In genomic region chr22:45067731-45068130, GRCh38 we compare ENCODE assay signal across 20 cellular contexts. TPM values are rescaled to one million over a fixed set of nuclear protein-coding genes. Genes with fewer than 3 reads are reported as not detected.
DNase-seq lines count a peak whose midpoint lies in the region; FAIRE-seq and TF ChIP-seq lines count a peak whose summit lies in the region.
"Had no signal": no experiment of that assay in that cellular context is flagged by ENCODE, and none has a peak within 500 bp of the region (broad histone marks: within the 10 kb centered on the region; RNA-seq: fewer than 3 reads in every experiment).

No MANE protein-coding gene starts in this region.

- no peak overlapping the region for H3K4me3 ChIP-seq in MG63
- H3K4me3 ChIP-seq in fibroblast of the aortic adventitia (ENCODE audit: low read depth, low read length), result no peak overlapping the region
- H3K4me3 ChIP-seq in tibial artery, result no peak overlapping the region

- H3K36me3 ChIP-seq in MG63, result no peaks in the 10 kb centered on the region
- H3K36me3 ChIP-seq in tibial artery, result no peaks in the 10 kb centered on the region
- H3K36me3 ChIP-seq: BE2C had no signal

- no peak overlapping the region for H3K27ac ChIP-seq in tibial artery

- H3K4me1 ChIP-seq in tibial artery, result no peaks in the 10 kb centered on the region
- H3K4me1 ChIP-seq: BE2C had no signal

- DNase-seq in MG63 (peak; percentile 26), astrocyte of the hippocampus (ENCODE audit: low read depth, low spot score) (peak; percentile 19), fibroblast of the aortic adventitia (ENCODE audit: low read depth) (peak; percentile 8), urothelium cell line (ENCODE audit: low spot score) (no peak), tibial artery (no peak), kidney glomerular epithelial cell (lab: John Stamatoyannopoulos, UW) (no peak)
- DNase-seq in stimulated activated CD4-positive, alpha-beta T cell treated with anti-CD3 and anti-CD28 coated beads, Interleukin-12 subunit alpha, Interleukin-12 subunit beta, amount 100 ng/mL, for 4 hours, result no peak
- DNase-seq in activated T-cell treated with anti-CD3 and anti-CD28 coated beads, Interleukin-2, amount 50 U/mL, for 48 hours, result no peak
- DNase-seq: ACHN; BE2C; C1 segment of cervical spinal cord; CD4-positive, CD25-positive, alpha-beta regulatory T cell; CD8-positive, alpha-beta memory T cell; COR-L47; DMS 273 treated with DMSO at 0.1 percent for 48 hours; GF-D8; H9 had no signal

- H3K9me3 ChIP-seq in MG63, result 0 out of 2 replicates have a peak, but pooled peaks cover 2% of the 10 kb centered on the region
- H3K9me3 ChIP-seq in tibial artery, result peaks cover 0 to 5% (median 0%) of the 10 kb centered on the region in 3 donors
- H3K9me3 ChIP-seq: BE2C had no signal

- H3K27me3 ChIP-seq in MG63, result no peaks in the 10 kb centered on the region
- H3K27me3 ChIP-seq in tibial artery, result peaks cover 0 to 33% of the 10 kb centered on the region in 2 donors
- H3K27me3 ChIP-seq: BE2C had no signal

- TF ChIP-seq CTCF in fibroblast of the aortic adventitia (IDR thresholded peaks at IDR 0.05; ENCODE audit: insufficient read depth, low read length) (no peak), tibial artery (IDR thresholded peaks at IDR 0.05) (no peak)

- intact Hi-C loops in tibial artery (cut with DNase I; ENCODE audit: low total_unique reads), result no loop called here

- FAIRE-seq in urothelium cell line (lab: Jason Lieb, UNC), result peak; percentile 32
- FAIRE-seq: A204.1, H1, HepG2 had no signal

RNA-seq across cellular contexts. Expression of gene PHF21B, which starts 57.9 kb away (rescaled TPM):
- total RNA-seq in MG63 (2014; rRNA removed; shearing (Covaris generic); ENCODE audit: low replicate concordance), result not detected in 2 replicates
- total RNA-seq in fibroblast of the aortic adventitia (ENCODE audit: low replicate concordance), result not detected in 2 replicates
- total RNA-seq: CD4-positive, CD25-positive, alpha-beta regulatory T cell; CD8-positive, alpha-beta memory T cell; HepG2 had no signal

Comparison
In these comparisons a context has a peak if more than half of its experiments do, and no peak if none do; other contexts are left out.
1. DNase-seq: peak in MG63 (single experiment), astrocyte of the hippocampus (single experiment) and fibroblast of the aortic adventitia (single experiment); none in urothelium cell line (single experiment), tibial artery (0 of 2), stimulated activated CD4-positive, alpha-beta T cell treated with anti-CD3 and anti-CD28 coated beads, Interleukin-12 subunit alpha, Interleukin-12 subunit beta, amount 100 ng/mL, for 4 hours (single experiment), activated T-cell treated with anti-CD3 and anti-CD28 coated beads, Interleukin-2, amount 50 U/mL, for 48 hours (0 of 2) and kidney glomerular epithelial cell (single experiment).